In the genomic region with DNA sequence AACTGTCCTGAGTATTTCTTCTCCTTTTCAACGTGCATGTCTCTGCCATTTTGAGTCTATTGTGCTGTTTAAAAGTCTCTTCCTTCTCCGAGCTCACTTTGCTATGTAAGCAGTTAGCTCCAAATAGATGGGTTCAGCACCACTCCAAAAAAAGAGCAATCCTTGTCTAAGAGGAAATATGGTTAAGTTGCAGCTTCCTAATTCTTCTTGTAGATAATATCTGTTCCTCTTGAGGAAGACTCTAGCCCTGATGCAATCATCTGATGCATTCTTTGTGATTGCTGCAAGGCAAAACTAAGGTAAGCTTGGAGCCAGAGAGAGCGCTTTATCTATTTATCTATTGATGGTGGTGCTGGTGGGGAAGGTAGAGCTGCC, we compare ENCODE assay signal across 14 cellular contexts. TPM values are rescaled to one million over a fixed set of nuclear protein-coding genes. Genes with fewer than 3 reads are reported as not detected.
A peak's percentile ranks its signal among the peaks of the same experiment; 100 is the strongest.
DNase-seq lines count a peak whose midpoint lies in the region; ATAC-seq and TF ChIP-seq lines count a peak whose summit lies in the region.
"Had no signal": no experiment of that assay in that cellular context is flagged by ENCODE, and none has a peak within 500 bp of the region (broad histone marks: within the 10 kb centered on the region; RNA-seq: fewer than 3 reads in every experiment).

No MANE protein-coding gene starts in this region.

- no peaks in the 10 kb centered on the region for H3K36me3 Mint-ChIP-seq in CD8-positive, alpha-beta memory T cell
- H3K36me3 Mint-ChIP-seq: activated naive CD4-positive, alpha-beta T cell treated with anti-CD3 and anti-CD28 coated beads, Interleukin-2, amount 50 U/mL, for 72 hours; mesothelial cell of epicardium; T-cell had no signal

- DNase-seq in Right ventricle myocardium superior, result no peak
- DNase-seq in right atrium auricular region (ENCODE audit: low spot score), result no peak
- DNase-seq in adipocyte (ENCODE audit: low read depth), result peak; percentile 11
- DNase-seq in right lobe of liver, result no peak
- no peak for DNase-seq in stimulated activated CD4-positive, alpha-beta T cell treated with anti-CD3 and anti-CD28 coated beads, Interleukin-4, amount 100 ng/mL, for 24 hours
- DNase-seq in NCI-H526 (lab: John Stamatoyannopoulos, UW), result no peak
- no peak for DNase-seq in CD8-positive, alpha-beta memory T cell
- DNase-seq in activated naive CD4-positive, alpha-beta T cell (lab: John Stamatoyannopoulos, UW), result no peak
- DNase-seq: activated CD4-positive, CD25-positive, alpha-beta regulatory T cell; T-cell had no signal

- POLR2A ChIA-PET in CD8-positive, alpha-beta memory T cell (lab: Charles Lee), result no interaction called here

- peaks cover 0 to 15% of the 10 kb centered on the region in 2 donors for H3K4me1 ChIP-seq in right atrium auricular region
- peaks cover 17% of the 10 kb centered on the region for H3K4me1 ChIP-seq in adipocyte (ENCODE audit: control insufficient read depth, insufficient read depth, low read length)
- H3K4me1 ChIP-seq in right lobe of liver, result no peaks in the 10 kb centered on the region
- H3K4me1 ChIP-seq in CD8-positive, alpha-beta memory T cell (ENCODE audit: insufficient read depth, low read length), result no peaks in the 10 kb centered on the region
- H3K4me1 ChIP-seq: foreskin keratinocyte had no signal

- H3K27me3 ChIP-seq in right atrium auricular region, result no peaks in the 10 kb centered on the region
- no peaks in the 10 kb centered on the region for H3K27me3 ChIP-seq in adipocyte (replicated peaks; ENCODE audit: control insufficient read depth, insufficient read depth, low read length)
- no peaks in the 10 kb centered on the region for H3K27me3 ChIP-seq in right lobe of liver
- no peaks in the 10 kb centered on the region for H3K27me3 ChIP-seq in CD8-positive, alpha-beta memory T cell (ENCODE audit: insufficient read depth, low read length, poor library complexity, severe bottlenecking)
- H3K27me3 ChIP-seq: foreskin keratinocyte had no signal

- CTCF ChIA-PET in CD8-positive, alpha-beta memory T cell (lab: Charles Lee), result interaction anchor here (0.5 to 1.6 kb wide), 5 partner anchors 10 to 77 kb away, joined by 3 to 4 read pairs (median 3); no protein-coding TSS in a partner anchor

- no peaks in the 10 kb centered on the region for H3K9me3 Mint-ChIP-seq in CD8-positive, alpha-beta memory T cell
- H3K9me3 Mint-ChIP-seq: activated naive CD4-positive, alpha-beta T cell treated with anti-CD3 and anti-CD28 coated beads, Interleukin-2, amount 50 U/mL, for 72 hours; central memory CD8-positive, alpha-beta T cell; T-cell had no signal

- ATAC-seq in Right ventricle myocardium superior (ENCODE audit: poor library complexity), result peak; percentile 66
- peak; percentile 42 to 67 (median 48) for ATAC-seq in right lobe of liver
- ATAC-seq: activated naive CD4-positive, alpha-beta T cell treated with anti-CD3 and anti-CD28 coated beads, Interleukin-2, amount 50 U/mL, for 72 hours; T-cell had no signal

- no peaks in the 10 kb centered on the region for H3K9me3 ChIP-seq in right atrium auricular region
- no peaks in the 10 kb centered on the region for H3K9me3 ChIP-seq in adipocyte (ENCODE audit: control insufficient read depth, low read length)
- no peaks in the 10 kb centered on the region for H3K9me3 ChIP-seq in right lobe of liver
- H3K9me3 ChIP-seq in CD8-positive, alpha-beta memory T cell (ENCODE audit: low read length), result no peaks in the 10 kb centered on the region

- no peak for TF ChIP-seq POLR2A in right lobe of liver (IDR thresholded peaks at IDR 0.05)

- H3K27ac ChIP-seq in right atrium auricular region (no peak overlapping the region), right lobe of liver (no peak overlapping the region)
- H3K27ac ChIP-seq in CD8-positive, alpha-beta memory T cell (ENCODE audit: low read depth, low read length), result no peak overlapping the region
- H3K27ac ChIP-seq: foreskin keratinocyte had no signal

- peak overlapping the region in 2 of 8 donors; percentile 6 to 7 for H3K27ac Mint-ChIP-seq in CD8-positive, alpha-beta memory T cell
- H3K27ac Mint-ChIP-seq: activated naive CD4-positive, alpha-beta T cell treated with anti-CD3 and anti-CD28 coated beads, Interleukin-2, amount 50 U/mL, for 72 hours; mesothelial cell of epicardium; T-cell had no signal

- no peaks in the 10 kb centered on the region for H3K36me3 ChIP-seq in right atrium auricular region
- H3K36me3 ChIP-seq in adipocyte (ENCODE audit: control insufficient read depth, insufficient read depth, low read length, severe bottlenecking), result no peaks in the 10 kb centered on the region
- no peaks in the 10 kb centered on the region for H3K36me3 ChIP-seq in right lobe of liver
- H3K36me3 ChIP-seq in CD8-positive, alpha-beta memory T cell (ENCODE audit: insufficient read depth, low read length), result no peaks in the 10 kb centered on the region

- peaks cover 6 to 12% (median 11%) of the 10 kb centered on the region in 3 donors for H3K4me1 Mint-ChIP-seq in CD8-positive, alpha-beta memory T cell

- H3K4me3 Mint-ChIP-seq in CD8-positive, alpha-beta memory T cell, result no peak overlapping the region
- H3K4me3 Mint-ChIP-seq: central memory CD8-positive, alpha-beta T cell; mesothelial cell of epicardium; T-cell had no signal

- intact Hi-C loops in Right ventricle myocardium superior (cut with DNase I) (no loop called here), right lobe of liver (cut with DNase I) (no loop called here)

- WGBS in right lobe of liver (ENCODE audit: insufficient coverage, low coverage, low lambda C conversion rate, missing lambda C conversion rate), result 29% methylated on average over 3 of the region's 3 CpGs

- H3K9ac ChIP-seq in adipocyte (ENCODE audit: low read length), result no peak overlapping the region

- H3K4me3 ChIP-seq in right atrium auricular region (no peak overlapping the region), adipocyte (ENCODE audit: low read length) (no peak overlapping the region), right lobe of liver (no peak overlapping the region)
- H3K4me3 ChIP-seq in CD8-positive, alpha-beta memory T cell (ENCODE audit: low read length), result no peak overlapping the region

- TF ChIP-seq CTCF in right atrium auricular region (IDR thresholded peaks at IDR 0.05), result no peak
- no peak for TF ChIP-seq CTCF in right lobe of liver (IDR thresholded peaks at IDR 0.05)

- no peaks in the 10 kb centered on the region for H3K27me3 Mint-ChIP-seq in CD8-positive, alpha-beta memory T cell
- H3K27me3 Mint-ChIP-seq: central memory CD8-positive, alpha-beta T cell; T-cell had no signal

RNA-seq across cellular contexts. Expression of a gene that starts 49.3 kb away (rescaled TPM):
- total RNA-seq in Right ventricle myocardium superior, result 21.7 TPM
- 10 to 100 TPM; 12.1 to 27.5 TPM for total RNA-seq in right atrium auricular region
- 10 to 100 TPM; 20.6 to 42.6 (median 25.1) TPM for total RNA-seq in right lobe of liver
- 10 to 100 TPM; 13.8 to 14.4 TPM for total RNA-seq in CD8-positive, alpha-beta memory T cell
- 19.0 TPM for polyA plus RNA-seq in CD8-positive, alpha-beta memory T cell
